8 cellular contexts compared by ENCODE assay signal in genomic region chr19:13428352-13428751, GRCh38.
DNase-seq lines count a peak whose midpoint lies in the region; ATAC-seq, FAIRE-seq and TF ChIP-seq lines count a peak whose summit lies in the region.

No MANE protein-coding gene starts in this region.

- H4K20me1 ChIP-seq in K562 (replicated peaks; ENCODE audit: control insufficient read depth, insufficient read depth, low read length), result no peaks in the 10 kb centered on the region

- H3K27me3 ChIP-seq in K562 (ENCODE audit: control insufficient read depth in 2 of 2, insufficient read depth in 2 of 2, low read length in 2 of 2) (peaks cover 0 to 5% of the 10 kb centered on the region in 2 experiments; a peak in 1 of 5 replicates), uterus (no peaks in the 10 kb centered on the region)

- no peak overlapping the region for H2AFZ ChIP-seq in K562 (ENCODE audit: low read depth, low read length)

- intact Hi-C loops in K562 (cut with micrococcal nuclease), result no loop called here
- intact Hi-C loops in uterus (cut with DNase I; ENCODE audit: low total_unique reads), result no loop called here

- 0 out of 2 replicates have a peak, but pooled peaks have one; percentile 10 for TF ChIP-seq EP300 in K562 (IDR thresholded peaks at IDR 0.05; ENCODE audit: low read length)

- no peak overlapping the region for H3K9ac ChIP-seq in K562 (ENCODE audit: insufficient read depth in 1 of 2, low read depth in 2 of 2, low read length in 2 of 2)

- FAIRE-seq in K562 (lab: Jason Lieb, UNC), result peak; percentile 75

- H3K4me1 ChIP-seq in K562 (replicated peaks in 1 of 2; ENCODE audit: control insufficient read depth in 2 of 2, insufficient read depth in 2 of 2, low read length in 2 of 2), result no peaks in the 10 kb centered on the region; a peak in 2 of 5 replicates
- H3K4me1 ChIP-seq in uterus, result no peaks in the 10 kb centered on the region

- H3K79me2 ChIP-seq in K562 (ENCODE audit: control insufficient read depth, insufficient read depth, low read length), result no peaks in the 10 kb centered on the region

- H3K36me3 ChIP-seq in K562 (ENCODE audit: control insufficient read depth, insufficient read depth, low read length) (no peaks in the 10 kb centered on the region), uterus (no peaks in the 10 kb centered on the region)

- no peak overlapping the region for H3K4me2 ChIP-seq in K562 (ENCODE audit: insufficient read depth, low read length)

- in situ Hi-C loops in K562 (cut with MboI), result loop anchor here (10.0 kb wide), 1 partner anchor 454 kb away; no protein-coding TSS in a partner anchor

- peak; percentile 71 to 78 (median 73) for TF ChIP-seq CTCF in K562 (IDR thresholded peaks at IDR 0.05 in 2 of 3, conservative IDR thresholded peaks at IDR 0.05 in 1 of 3; ENCODE audit: insufficient read depth in 2 of 3, low read depth in 1 of 3, low read length in 3 of 3)
- no peak for TF ChIP-seq CTCF in uterus (IDR thresholded peaks at IDR 0.05)

- CTCF ChIA-PET in K562 (lab: Yijun Ruan, JAX; ENCODE audit: low intra/inter-chr PET ratio), result interaction anchor here (1.6 to 4.8 kb wide), 3 partner anchors 61 to 463 kb away, joined by 6 to 53 read pairs (median 34); no protein-coding TSS in a partner anchor

- TF ChIP-seq POLR2A in K562 (conservative IDR thresholded peaks at IDR 0.05), result no peak
- no peak for TF ChIP-seq POLR2A in uterus (IDR thresholded peaks at IDR 0.05)

- H3K27ac ChIP-seq in K562 (ENCODE audit: extremely low read depth, low read depth, low read length) (no peak overlapping the region), uterus (no peak overlapping the region)

- peak; percentile 51 for DNase-seq in NCI-H82 (lab: John Stamatoyannopoulos, UW)
- no peak for DNase-seq in NCI-H82 treated with DMSO at 0.1 percent for 48 hours (lab: John Stamatoyannopoulos, UW; ENCODE audit: unreplicated experiment)
- peak; percentile 17 to 29 for DNase-seq in Kasumi-1 (lab: John Stamatoyannopoulos, UW)
- peak; percentile 32 to 64 (median 48) for DNase-seq in K562 (ENCODE audit: extremely low read depth in 1 of 4, low spot score in 3 of 4)
- peak; percentile 11 for DNase-seq in renal cortical epithelial cell (ENCODE audit: low read depth)
- DNase-seq in uterus, result no peak
- DNase-seq in mesenteric fat pad (ENCODE audit: low spot score), result no peak
- DNase-seq in DMS153 (lab: John Stamatoyannopoulos, UW), result no peak

- under 1% methylated on average over 9 of the region's 9 CpGs for WGBS in K562 (ENCODE audit: insufficient coverage, low coverage, missing lambda C conversion rate)

- no peaks in the 10 kb centered on the region for H3K9me1 ChIP-seq in K562 (ENCODE audit: control insufficient read depth, insufficient read depth, low read length)

- ATAC-seq in K562, result peak; percentile 82

- H3K4me3 ChIP-seq in K562 (no peak overlapping the region), uterus (no peak overlapping the region)

- BruUV-seq in K562 (replicated peaks; lab: Mats Ljungman, UMichigan), result no TSS peak

- TF ChIP-seq RAD21 in K562 (CRISPR knock-in tag; conservative IDR thresholded peaks at IDR 0.05 in 1 of 2, IDR thresholded peaks at IDR 0.05 in 1 of 2), result peak in 1 of 2 experiments; percentile 41; a peak in 2 of 4 replicates

- no peaks in the 10 kb centered on the region for H3K9me3 ChIP-seq in K562 (replicated peaks; ENCODE audit: control insufficient read depth, insufficient read depth, low read depth, low read length)
- peaks cover 0 to 5% of the 10 kb centered on the region in 2 donors for H3K9me3 ChIP-seq in uterus

- POLR2A ChIA-PET in K562 (lab: Yijun Ruan, JAX), result no interaction called here

TF ChIP-seq in K562, 482 proteins besides CTCF, POLR2A, EP300 and RAD21 (continues in another document):
- TF ChIP-seq TAL1 (IDR thresholded peaks at IDR 0.05) (0 out of 2 replicates have a peak, but pooled peaks have one; percentile 24), PTTG1 (tag; IDR thresholded peaks at IDR 0.05; ENCODE audit: low read depth) (no peak), BDP1 (IDR thresholded peaks at IDR 0.05; ENCODE audit: insufficient read depth, insufficient read length) (no peak), CREM (IDR thresholded peaks at IDR 0.05; ENCODE audit: low read depth) (peak; percentile 13; the same call in 1 of the 2 replicates), CXXC5 (CRISPR knock-in tag; IDR thresholded peaks at IDR 0.05) (peak; percentile 32; the same call in 1 of the 2 replicates), ZNF318 (IDR thresholded peaks at IDR 0.05; ENCODE audit: borderline replicate concordance in 1 of 2, low read depth in 1 of 2) (no peak), NFXL1 (CRISPR knock-in tag; IDR thresholded peaks at IDR 0.05) (no peak), GTF2A2 (tag; IDR thresholded peaks at IDR 0.05) (no peak)
- TF ChIP-seq, protein P1, sequence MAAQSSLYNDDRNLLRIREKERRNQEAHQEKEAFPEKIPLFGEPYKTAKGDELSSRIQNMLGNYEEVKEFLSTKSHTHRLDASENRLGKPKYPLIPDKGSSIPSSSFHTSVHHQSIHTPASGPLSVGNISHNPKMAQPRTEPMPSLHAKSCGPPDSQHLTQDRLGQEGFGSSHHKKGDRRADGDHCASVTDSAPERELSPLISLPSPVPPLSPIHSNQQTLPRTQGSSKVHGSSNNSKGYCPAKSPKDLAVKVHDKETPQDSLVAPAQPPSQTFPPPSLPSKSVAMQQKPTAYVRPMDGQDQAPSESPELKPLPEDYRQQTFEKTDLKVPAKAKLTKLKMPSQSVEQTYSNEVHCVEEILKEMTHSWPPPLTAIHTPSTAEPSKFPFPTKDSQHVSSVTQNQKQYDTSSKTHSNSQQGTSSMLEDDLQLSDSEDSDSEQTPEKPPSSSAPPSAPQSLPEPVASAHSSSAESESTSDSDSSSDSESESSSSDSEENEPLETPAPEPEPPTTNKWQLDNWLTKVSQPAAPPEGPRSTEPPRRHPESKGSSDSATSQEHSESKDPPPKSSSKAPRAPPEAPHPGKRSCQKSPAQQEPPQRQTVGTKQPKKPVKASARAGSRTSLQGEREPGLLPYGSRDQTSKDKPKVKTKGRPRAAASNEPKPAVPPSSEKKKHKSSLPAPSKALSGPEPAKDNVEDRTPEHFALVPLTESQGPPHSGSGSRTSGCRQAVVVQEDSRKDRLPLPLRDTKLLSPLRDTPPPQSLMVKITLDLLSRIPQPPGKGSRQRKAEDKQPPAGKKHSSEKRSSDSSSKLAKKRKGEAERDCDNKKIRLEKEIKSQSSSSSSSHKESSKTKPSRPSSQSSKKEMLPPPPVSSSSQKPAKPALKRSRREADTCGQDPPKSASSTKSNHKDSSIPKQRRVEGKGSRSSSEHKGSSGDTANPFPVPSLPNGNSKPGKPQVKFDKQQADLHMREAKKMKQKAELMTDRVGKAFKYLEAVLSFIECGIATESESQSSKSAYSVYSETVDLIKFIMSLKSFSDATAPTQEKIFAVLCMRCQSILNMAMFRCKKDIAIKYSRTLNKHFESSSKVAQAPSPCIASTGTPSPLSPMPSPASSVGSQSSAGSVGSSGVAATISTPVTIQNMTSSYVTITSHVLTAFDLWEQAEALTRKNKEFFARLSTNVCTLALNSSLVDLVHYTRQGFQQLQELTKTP (IDR thresholded peaks at IDR 0.05; ENCODE audit: low read depth in 1 of 2, partially characterized antibody in 2 of 2), result no peak

Comparison
In these comparisons a context has a peak if more than half of its experiments do, and no peak if none do; other contexts are left out.
1. DNase-seq: peak in NCI-H82 (single experiment), Kasumi-1 (2 of 2), K562 (4 of 4) and renal cortical epithelial cell (single experiment); none in NCI-H82 treated with DMSO at 0.1 percent for 48 hours (single experiment), uterus (0 of 2), mesenteric fat pad (single experiment) and DMS153 (single experiment).
2. CTCF ChIP-seq: peak in K562 (3 of 3); none in uterus (0 of 4).